Comparison of ENCODE assay signal across 1 cellular context in genomic region chr1:71080782-71081696, GRCh38.
TF ChIP-seq lines count a peak whose summit lies in the region.

ZRANB2 (minus strand) TSS chr1:71081035; CDS start chr1:71080995, 40 bp downstream.

TF ChIP-seq in K562, 482 proteins besides CTCF, POLR2A, EP300 and RAD21 (continued from another document and continues in another):
- no peak for TF ChIP-seq ZNF398 (CRISPR knock-in tag; IDR thresholded peaks at IDR 0.05)
- TF ChIP-seq CHD4 (IDR thresholded peaks at IDR 0.05; ENCODE audit: insufficient read depth, insufficient replicate concordance, low read depth, low read length, poor library complexity, severe bottlenecking): no peak
- peak in 1 of 2 experiments; percentile 19; a peak in 2 of 4 replicates for TF ChIP-seq MLLT1 (IDR thresholded peaks at IDR 0.05)
- TF ChIP-seq ZNF561 (CRISPR knock-in tag; conservative IDR thresholded peaks at IDR 0.05): no peak
- no peak for TF ChIP-seq FOXA3 (CRISPR knock-in tag; conservative IDR thresholded peaks at IDR 0.05 in 1 of 2, IDR thresholded peaks at IDR 0.05 in 1 of 2)
- no peak for TF ChIP-seq PRDM10 (IDR thresholded peaks at IDR 0.05; ENCODE audit: partially characterized antibody)
- no peak for TF ChIP-seq ZC3H8 (IDR thresholded peaks at IDR 0.05)
- TF ChIP-seq ATF1 (CRISPR knock-in tag; IDR thresholded peaks at IDR 0.05): no peak
- peak; percentile 86 for TF ChIP-seq ATF1 (tag; IDR thresholded peaks at IDR 0.05)
- TF ChIP-seq SMAD2 (IDR thresholded peaks at IDR 0.05; ENCODE audit: low read depth, low read length): no peak
- TF ChIP-seq ADNP (tag; IDR thresholded peaks at IDR 0.05): no peak
- no peak for TF ChIP-seq GABPB2 (CRISPR knock-in tag; conservative IDR thresholded peaks at IDR 0.05)
- TF ChIP-seq MCM3 (IDR thresholded peaks at IDR 0.05): no peak
- no peak for TF ChIP-seq ZNF77 (CRISPR knock-in tag; IDR thresholded peaks at IDR 0.05)
- TF ChIP-seq GTF3C2 (IDR thresholded peaks at IDR 0.05; ENCODE audit: borderline replicate concordance, extremely low read depth, insufficient read length): no peak
- TF ChIP-seq STAT5A (IDR thresholded peaks at IDR 0.05; ENCODE audit: borderline replicate concordance, low read length): no peak; the same call in 1 of the 2 replicates
- peak; percentile 13; the same call in 1 of the 2 replicates for TF ChIP-seq L3MBTL2 (IDR thresholded peaks at IDR 0.05)
- no peak for TF ChIP-seq ZNF280B (CRISPR knock-in tag; IDR thresholded peaks at IDR 0.05)
- TF ChIP-seq ZNF57 (CRISPR knock-in tag; IDR thresholded peaks at IDR 0.05): no peak
- no peak for TF ChIP-seq ZNF79 (CRISPR knock-in tag; IDR thresholded peaks at IDR 0.05; ENCODE audit: low read depth)
- TF ChIP-seq ZFX (CRISPR knock-in tag; IDR thresholded peaks at IDR 0.05): peak; percentile 67
- no peak for TF ChIP-seq CBX5 (IDR thresholded peaks at IDR 0.05; ENCODE audit: borderline replicate concordance, low read depth)
- peak; percentile 96 for TF ChIP-seq CTCFL (IDR thresholded peaks at IDR 0.05; ENCODE audit: borderline replicate concordance, insufficient read depth, low read depth, low read length, poor library complexity, severe bottlenecking)
- TF ChIP-seq FOXP4 (CRISPR knock-in tag; IDR thresholded peaks at IDR 0.05; ENCODE audit: borderline replicate concordance): no peak
- no peak for TF ChIP-seq NCOA1 (IDR thresholded peaks at IDR 0.05; ENCODE audit: low read depth)
- no peak for TF ChIP-seq ZSCAN29 (IDR thresholded peaks at IDR 0.05)
- TF ChIP-seq SAFB2 (IDR thresholded peaks at IDR 0.05; ENCODE audit: borderline replicate concordance, low read depth, low read length, severe bottlenecking): no peak
- no peak for TF ChIP-seq PCBP1 (IDR thresholded peaks at IDR 0.05; ENCODE audit: low read depth, low read length, poor library complexity, severe bottlenecking)
- TF ChIP-seq ZNF165 (CRISPR knock-in tag; IDR thresholded peaks at IDR 0.05; ENCODE audit: borderline replicate concordance): no peak
- no peak for TF ChIP-seq HDAC8 (tag; IDR thresholded peaks at IDR 0.05)
- TF ChIP-seq ELK3 (CRISPR knock-in tag; IDR thresholded peaks at IDR 0.05): no peak
- no peak for TF ChIP-seq ZNF76 (CRISPR knock-in tag; IDR thresholded peaks at IDR 0.05; ENCODE audit: borderline replicate concordance)
- TF ChIP-seq ARID2 (IDR thresholded peaks at IDR 0.05): no peak
- TF ChIP-seq ZNF589 (CRISPR knock-in tag; IDR thresholded peaks at IDR 0.05; ENCODE audit: low read depth): no peak
- TF ChIP-seq HDGF (IDR thresholded peaks at IDR 0.05): no peak
- TF ChIP-seq SUPT5H (IDR thresholded peaks at IDR 0.05): peak; percentile 95
- no peak; the same call in 1 of the 2 replicates for TF ChIP-seq RNF2 (IDR thresholded peaks at IDR 0.05)
- no peak for TF ChIP-seq ERF (CRISPR knock-in tag; IDR thresholded peaks at IDR 0.05)
- TF ChIP-seq NR0B1 (IDR thresholded peaks at IDR 0.05; ENCODE audit: partially characterized antibody): no peak
- no peak for TF ChIP-seq NR2C2 (CRISPR knock-in tag; IDR thresholded peaks at IDR 0.05)
- peak; percentile 95 for TF ChIP-seq NR2C2 (tag; IDR thresholded peaks at IDR 0.05)
- peak; percentile 46; the same call in 1 of the 2 replicates for TF ChIP-seq TFAP4 (CRISPR knock-in tag; IDR thresholded peaks at IDR 0.05; ENCODE audit: borderline replicate concordance)
- no peak for TF ChIP-seq BRF2 (IDR thresholded peaks at IDR 0.05; ENCODE audit: borderline replicate concordance, insufficient read depth, insufficient read length)
